ENCODE assay signal across 28 cellular contexts in genomic region chr11:59785818-59786217, GRCh38. TPM values are rescaled to one million over a fixed set of nuclear protein-coding genes. Genes with fewer than 3 reads are reported as not detected.
"Had no signal": no experiment of that assay in that cellular context is flagged by ENCODE, and none has a peak within 500 bp of the region (broad histone marks: within the 10 kb centered on the region; RNA-seq: fewer than 3 reads in every experiment).

No MANE protein-coding gene starts in this region.

- H3K4me3 ChIP-seq: body of pancreas, cardiac muscle cell, heart right ventricle, right lobe of liver, skin epidermis, stomach, suprapubic skin, tibial nerve, vagina had no signal

- H3K27ac Mint-ChIP-seq: activated naive CD4-positive, alpha-beta T cell treated with anti-CD3 and anti-CD28 coated beads, Interleukin-2, amount 10 ng/mL, durations not matched to agents 7 days and 5 days; stimulated activated memory B cell treated with anti-CD40 and anti-IgM and Interleukin-4, amounts not matched to agents 10 μg/mL and 1 μg/mL and 100 μg/mL, for 72 hours; T-cell; T-helper 2 cell treated with Interferon-gamma antibody and Interleukin-4, amounts not matched to agents 5 μg/mL and 100 μg/mL, for 36 hours had no signal

- H2AFZ ChIP-seq: parathyroid adenoma had no signal

- H3K9me3 ChIP-seq: body of pancreas, heart right ventricle, right lobe of liver, stomach, suprapubic skin, tibial nerve, vagina had no signal

- H3K27me3 ChIP-seq: body of pancreas, cardiac muscle cell, heart right ventricle, right lobe of liver, stomach, suprapubic skin, tibial nerve, vagina had no signal

- H3K9ac ChIP-seq: parathyroid adenoma had no signal

- H3K27me3 Mint-ChIP-seq: activated naive CD4-positive, alpha-beta T cell treated with anti-CD3 and anti-CD28 coated beads, Interleukin-2, amount 10 ng/mL, durations not matched to agents 7 days and 5 days; stimulated activated memory B cell treated with anti-CD40 and anti-IgM and Interleukin-4, amounts not matched to agents 10 μg/mL and 1 μg/mL and 100 μg/mL, for 72 hours; T-cell had no signal

- H3K27ac ChIP-seq: parathyroid adenoma, right lobe of liver, suprapubic skin, tibial nerve, vagina had no signal

- H3K9me3 Mint-ChIP-seq: stimulated activated memory B cell treated with anti-CD40 and anti-IgM and Interleukin-4, amounts not matched to agents 10 μg/mL and 1 μg/mL and 100 μg/mL, for 72 hours; T-cell had no signal

- H3K4me1 ChIP-seq: parathyroid adenoma had no signal

- DNase-seq: activated CD4-positive, alpha-beta T cell treated with anti-CD3 and anti-CD28 coated beads for 1 hour; activated CD4-positive, alpha-beta T cell treated with anti-CD3 and anti-CD28 coated beads, Interleukin-2, amount 50 U/mL, for 1 hour; activated naive CD4-positive, alpha-beta T cell treated with anti-CD3 and anti-CD28 coated beads, Interleukin-2, amount 10 ng/mL, durations not matched to agents 7 days and 5 days; activated T-cell treated with anti-CD3 and anti-CD28 coated beads, Interleukin-2, amount 50 U/mL, for 48 hours; body of pancreas; erythroblast; foreskin fibroblast; heart right ventricle; nephron progenitor cell; nucleus accumbens; right lobe of liver; stimulated activated CD4-positive, alpha-beta T cell treated with anti-CD3 and anti-CD28 coated beads, Interleukin-15, amount 100 ng/mL, for 24 hours; stomach; T-cell had no signal

- FAIRE-seq: keratinocyte, TTC549 had no signal

- H3K79me2 ChIP-seq: parathyroid adenoma had no signal

- H3K4me3 Mint-ChIP-seq: activated naive CD4-positive, alpha-beta T cell treated with anti-CD3 and anti-CD28 coated beads, Interleukin-2, amount 10 ng/mL, durations not matched to agents 7 days and 5 days; nephron progenitor cell; stimulated activated memory B cell treated with anti-CD40 and anti-IgM and Interleukin-4, amounts not matched to agents 10 μg/mL and 1 μg/mL and 100 μg/mL, for 72 hours; T-cell had no signal

- ATAC-seq: body of pancreas; heart right ventricle; right lobe of liver; stimulated activated memory B cell treated with anti-CD40 and anti-IgM and Interleukin-4, amounts not matched to agents 10 μg/mL and 1 μg/mL and 100 μg/mL, for 72 hours; T-cell had no signal

RNA-seq across cellular contexts. Expression of gene CBLIF, which starts 59.5 kb away (rescaled TPM):
- total RNA-seq: body of pancreas, chondrocyte, fibroblast of lung, heart right ventricle, mononuclear cell, myocyte, right lobe of liver, suprapubic skin, T-cell, tibial nerve, vagina had no signal
- polyA plus RNA-seq: cardiac muscle cell, fibroblast of lung, heart right ventricle, keratinocyte had no signal
